8 cellular contexts compared by ENCODE assay signal in genomic region chr16:74774223-74775139, GRCh38. TPM values are rescaled to one million over a fixed set of nuclear protein-coding genes. Genes with fewer than 3 reads are reported as not detected.
A peak's percentile ranks its signal among the peaks of the same experiment; 100 is the strongest.
DNase-seq lines count a peak whose midpoint lies in the region; ATAC-seq and TF ChIP-seq lines count a peak whose summit lies in the region.

FA2H (minus strand) TSS chr16:74774820; CDS start chr16:74774755, 65 bp downstream.

- peak within 1 kb of the TSS; percentile 31 for H3K4me3 ChIP-seq in A673 (ENCODE audit: low read depth, low read length, poor library complexity, severe bottlenecking)
- H3K4me3 ChIP-seq in choroid plexus epithelial cell (ENCODE audit: low read depth, low read length) = no peak within 1 kb of the TSS
- H3K4me3 ChIP-seq in left lung = peak within 1 kb of the TSS; percentile 28 to 44

- no TSS peak for BruUV-seq in A673 (replicated peaks; lab: Mats Ljungman, UMichigan)

- intact Hi-C loops in A673 (cut with micrococcal nuclease; ENCODE audit: unreplicated experiment) = no loop called here
- intact Hi-C loops in left lung (cut with DNase I) = no loop called here

- CTCF ChIA-PET in A673 (lab: Charles Lee) = no interaction called here

- H3K27me3 ChIP-seq in A673 (replicated peaks; ENCODE audit: insufficient read depth, low read depth, low read length, poor library complexity) (peaks cover 38% of the 10 kb centered on the region), left lung (peaks cover 18 to 68% of the 10 kb centered on the region in 2 donors)

- H3K4me1 ChIP-seq in A673 (ENCODE audit: insufficient read depth, low read length, poor library complexity, severe bottlenecking) = peaks cover 8% of the 10 kb centered on the region
- peaks cover 4 to 17% of the 10 kb centered on the region in 2 donors for H3K4me1 ChIP-seq in left lung

- peak; percentile 57 for DNase-seq in A673 (ENCODE audit: low spot score)
- peak; percentile 82 for DNase-seq in NCI-H2171 (lab: John Stamatoyannopoulos, UW)
- DNase-seq in activated CD4-positive, alpha-beta T cell treated with anti-CD3 and anti-CD28 coated beads for 1 hour = peak; percentile 43
- DNase-seq in choroid plexus epithelial cell (ENCODE audit: low read depth) = peak; percentile 33
- DNase-seq in left lung = peak; percentile 81 to 94
- peak; percentile 62 for DNase-seq in stimulated activated CD4-positive, alpha-beta T cell treated with anti-CD3 and anti-CD28 coated beads, Interleukin-4, amount 100 ng/mL, for 1 hour

- TF ChIP-seq CTCF in A673 (conservative IDR thresholded peaks at IDR 0.05; ENCODE audit: low read depth, low read length) (no peak), choroid plexus epithelial cell (conservative IDR thresholded peaks at IDR 0.05; ENCODE audit: low read depth, low read length) (peak; percentile 5), left lung (IDR thresholded peaks at IDR 0.05) (peak in 1 of 2 donors; percentile 35)

- H3K36me3 ChIP-seq in A673 (ENCODE audit: insufficient read depth, low read length, poor library complexity, severe bottlenecking) (no peaks in the 10 kb centered on the region), left lung (no peaks in the 10 kb centered on the region)

- ATAC-seq in GM18873 (IDR thresholded peaks at IDR 0.05; ENCODE audit: low FRiP score, unreplicated experiment) = peak; percentile 64
- peak; percentile 82 for ATAC-seq in HG03097 (IDR thresholded peaks at IDR 0.05; ENCODE audit: low FRiP score, unreplicated experiment)
- peak; percentile 99 for ATAC-seq in left lung

- POLR2A ChIA-PET in A673 (lab: Charles Lee; ENCODE audit: low non-redundant PET) = no interaction called here

- H3K27ac ChIP-seq in A673 (ENCODE audit: low read depth, low read length, poor library complexity, severe bottlenecking) (no peak within 1 kb of the TSS), left lung (peak within 1 kb of the TSS in 1 of 2 donors; percentile 37)

- no peaks in the 10 kb centered on the region for H3K9me3 ChIP-seq in A673 (ENCODE audit: low read depth, low read length, poor library complexity, severe bottlenecking)
- no peaks in the 10 kb centered on the region for H3K9me3 ChIP-seq in left lung

RNA-seq across cellular contexts. Expression of gene FA2H, which starts in this region (rescaled TPM):
- total RNA-seq in A673 (2021) = not detected in 2 replicates
- 1 to 10 TPM; 6.5 to 7.3 TPM for total RNA-seq in left lung

Comparison
In these comparisons a context has a peak if more than half of its experiments do, and no peak if none do; other contexts are left out.
1. Peak in DNase-seq and H3K4me3 ChIP-seq in A673; RNA of the gene not detected or under 1 TPM.
2. DNase-seq: peak in every context shown above with its lines; median percentile 88 in left lung; 82 in NCI-H2171; 62 in stimulated activated CD4-positive, alpha-beta T cell treated with anti-CD3 and anti-CD28 coated beads, Interleukin-4, amount 100 ng/mL, for 1 hour; 57 in A673; 43 in activated CD4-positive, alpha-beta T cell treated with anti-CD3 and anti-CD28 coated beads for 1 hour; 33 in choroid plexus epithelial cell.